Comparison of ENCODE assay signal across 29 cellular contexts in the genomic region with DNA sequence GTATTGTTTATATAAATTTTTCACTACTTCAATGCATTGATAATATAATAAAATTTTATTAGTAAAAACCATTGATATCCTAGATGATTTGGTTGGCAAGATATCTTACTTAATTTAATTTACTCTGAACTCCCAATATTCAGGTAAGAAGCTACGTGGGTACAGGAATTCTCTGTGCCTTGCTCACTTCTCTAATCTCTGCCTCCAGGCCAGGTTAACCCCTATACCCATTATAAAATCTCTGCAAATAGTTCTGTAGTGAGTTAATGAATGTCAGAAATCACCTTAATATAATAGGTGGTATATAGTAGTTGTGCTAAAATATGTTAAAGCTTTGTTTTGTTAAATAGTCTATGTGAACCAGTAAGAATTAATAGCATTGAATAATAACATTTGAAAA.
DNase-seq lines count a peak whose midpoint lies in the region; ATAC-seq and TF ChIP-seq lines count a peak whose summit lies in the region.
"Had no signal": no experiment of that assay in that cellular context is flagged by ENCODE, and none has a peak within 500 bp of the region (broad histone marks: within the 10 kb centered on the region; RNA-seq: fewer than 3 reads in every experiment).

No MANE protein-coding gene starts in this region.

- intact Hi-C loops in body of pancreas (cut with DNase I) = no loop called here

- H3K4me3 ChIP-seq in trophoblast cell (ENCODE audit: low read depth, low read length) (no peak overlapping the region), body of pancreas (no peak overlapping the region)
- H3K4me3 ChIP-seq: A549; BLaER1; BLaER1 treated with 17β-estradiol and CSF1 and Interleukin-3, amounts not matched to agents 10 nM and 100 nM had no signal

- H3K4me2 ChIP-seq in trophoblast cell (ENCODE audit: low read length) = no peak overlapping the region
- H3K4me2 ChIP-seq: A549; BLaER1; BLaER1 treated with 17β-estradiol and CSF1 and Interleukin-3, amounts not matched to agents 10 nM and 100 nM had no signal

- H2BK5ac ChIP-seq in trophoblast cell (ENCODE audit: low read depth, low read length, poor library complexity) = no peak overlapping the region

- H3K79me2 ChIP-seq in trophoblast cell (ENCODE audit: control insufficient read depth, insufficient read depth, low read length, poor library complexity) = no peaks in the 10 kb centered on the region

- no peaks in the 10 kb centered on the region for H3K9me3 ChIP-seq in trophoblast cell (ENCODE audit: insufficient read depth, low read depth, low read length)
- H3K9me3 ChIP-seq in body of pancreas = no peaks in the 10 kb centered on the region
- H3K9me3 ChIP-seq: A549; BE2C; BLaER1; BLaER1 treated with 17β-estradiol and CSF1 and Interleukin-3, amounts not matched to agents 10 nM and 100 nM; Caco-2 had no signal

- no peaks in the 10 kb centered on the region for H3K79me1 ChIP-seq in trophoblast cell (ENCODE audit: low read length)

- DNase-seq in trophoblast cell (peak; percentile 58 to 69), renal cortical epithelial cell (ENCODE audit: low read depth) (peak; percentile 21), body of pancreas (no peak)
- DNase-seq: 8988T; ACHN; AML-193; BE2C; C1 segment of cervical spinal cord; Caco-2; Calu3; CD4-positive, alpha-beta memory T cell; CD4-positive, alpha-beta T cell; CD4-positive, CD25-positive, alpha-beta regulatory T cell; CD8-positive, alpha-beta memory T cell; CD8-positive, alpha-beta T cell; COR-L47; DMS 273 treated with DMSO at 0.1 percent for 48 hours; DMS153; DMS53; DMS79; DMS79 treated with DMSO at 0.1 percent for 48 hours; DND-41; EL had no signal

- WGBS in trophoblast cell (ENCODE audit: extremely low coverage, insufficient coverage, insufficient read length) = no CpG with 5 or more reads among the region's 1 CpG
- WGBS in body of pancreas, 2 donors = 66 to 81% methylated on average over 1 of the region's 1 CpG

- no peak overlapping the region for H4K91ac ChIP-seq in trophoblast cell (ENCODE audit: low read depth, low read length)

- H3K18ac ChIP-seq in trophoblast cell (ENCODE audit: low read length) = no peak overlapping the region

- H3K36me3 ChIP-seq in trophoblast cell (ENCODE audit: control insufficient read depth in 1 of 2, insufficient read depth in 2 of 2, low read length in 2 of 2) = no peaks in the 10 kb centered on the region
- H3K36me3 ChIP-seq in body of pancreas (replicated peaks in 1 of 2; ENCODE audit: insufficient read depth in 1 of 2, low read depth in 2 of 2) = no peaks in the 10 kb centered on the region
- H3K36me3 ChIP-seq: BE2C; BLaER1; BLaER1 treated with 17β-estradiol and CSF1 and Interleukin-3, amounts not matched to agents 10 nM and 100 nM had no signal

- H3K27me3 ChIP-seq in trophoblast cell (ENCODE audit: insufficient read depth, low read length) = no peaks in the 10 kb centered on the region
- no peaks in the 10 kb centered on the region for H3K27me3 ChIP-seq in body of pancreas
- H3K27me3 ChIP-seq: BE2C; BLaER1; BLaER1 treated with 17β-estradiol and CSF1 and Interleukin-3, amounts not matched to agents 10 nM and 100 nM had no signal

- H3K4me1 ChIP-seq in trophoblast cell (ENCODE audit: control insufficient read depth in 1 of 2, insufficient read depth in 2 of 2, low read length in 2 of 2) (no peaks in the 10 kb centered on the region), body of pancreas (no peaks in the 10 kb centered on the region)
- H3K4me1 ChIP-seq: A549; BE2C; BLaER1; BLaER1 treated with 17β-estradiol and CSF1 and Interleukin-3, amounts not matched to agents 10 nM and 100 nM; Caco-2 had no signal

- TF ChIP-seq CTCF in body of pancreas (IDR thresholded peaks at IDR 0.05) = no peak

- no peak overlapping the region for H2AK5ac ChIP-seq in trophoblast cell (ENCODE audit: low read length)

- H3K14ac ChIP-seq in trophoblast cell (ENCODE audit: low read length) = no peak overlapping the region

- ATAC-seq in body of pancreas (no peak), HG03457 (IDR thresholded peaks at IDR 0.05; ENCODE audit: unreplicated experiment) (no peak)
- ATAC-seq: A549; CD8-positive, alpha-beta T cell had no signal

- H3K23ac ChIP-seq in trophoblast cell (ENCODE audit: low read length) = no peak overlapping the region

- no peak overlapping the region for H2BK120ac ChIP-seq in trophoblast cell (ENCODE audit: insufficient read depth, low read length, poor library complexity)

- H3K27ac ChIP-seq in trophoblast cell (ENCODE audit: low read depth, low read length) (no peak overlapping the region), body of pancreas (no peak overlapping the region)
- H3K27ac ChIP-seq: 22Rv1; A549; BLaER1; BLaER1 treated with 17β-estradiol and CSF1 and Interleukin-3, amounts not matched to agents 10 nM and 100 nM; C4-2B had no signal

- TF ChIP-seq POLR2A in body of pancreas (IDR thresholded peaks at IDR 0.05) = no peak

- H2AFZ ChIP-seq in trophoblast cell (ENCODE audit: insufficient read depth, low read length, poor library complexity) = no peak overlapping the region

- no peak overlapping the region for H3K9ac ChIP-seq in trophoblast cell (ENCODE audit: low read length)
- H3K9ac ChIP-seq: BLaER1; BLaER1 treated with 17β-estradiol and CSF1 and Interleukin-3, amounts not matched to agents 10 nM and 100 nM had no signal

- no peak overlapping the region for H4K12ac ChIP-seq in trophoblast cell (ENCODE audit: low read depth, low read length)

- H4K8ac ChIP-seq in trophoblast cell (ENCODE audit: low read depth, low read length) = no peak overlapping the region

- no peak overlapping the region for H2BK12ac ChIP-seq in trophoblast cell (ENCODE audit: low read length)

- no peak overlapping the region for H3K4ac ChIP-seq in trophoblast cell (ENCODE audit: low read depth, low read length)

Comparison
In these comparisons a context has a peak if more than half of its experiments do, and no peak if none do; other contexts are left out.
1. DNase-seq: peak in trophoblast cell (2 of 2) and renal cortical epithelial cell (single experiment); none in body of pancreas (0 of 4).